8 cellular contexts compared by ENCODE assay signal in the genomic region with DNA sequence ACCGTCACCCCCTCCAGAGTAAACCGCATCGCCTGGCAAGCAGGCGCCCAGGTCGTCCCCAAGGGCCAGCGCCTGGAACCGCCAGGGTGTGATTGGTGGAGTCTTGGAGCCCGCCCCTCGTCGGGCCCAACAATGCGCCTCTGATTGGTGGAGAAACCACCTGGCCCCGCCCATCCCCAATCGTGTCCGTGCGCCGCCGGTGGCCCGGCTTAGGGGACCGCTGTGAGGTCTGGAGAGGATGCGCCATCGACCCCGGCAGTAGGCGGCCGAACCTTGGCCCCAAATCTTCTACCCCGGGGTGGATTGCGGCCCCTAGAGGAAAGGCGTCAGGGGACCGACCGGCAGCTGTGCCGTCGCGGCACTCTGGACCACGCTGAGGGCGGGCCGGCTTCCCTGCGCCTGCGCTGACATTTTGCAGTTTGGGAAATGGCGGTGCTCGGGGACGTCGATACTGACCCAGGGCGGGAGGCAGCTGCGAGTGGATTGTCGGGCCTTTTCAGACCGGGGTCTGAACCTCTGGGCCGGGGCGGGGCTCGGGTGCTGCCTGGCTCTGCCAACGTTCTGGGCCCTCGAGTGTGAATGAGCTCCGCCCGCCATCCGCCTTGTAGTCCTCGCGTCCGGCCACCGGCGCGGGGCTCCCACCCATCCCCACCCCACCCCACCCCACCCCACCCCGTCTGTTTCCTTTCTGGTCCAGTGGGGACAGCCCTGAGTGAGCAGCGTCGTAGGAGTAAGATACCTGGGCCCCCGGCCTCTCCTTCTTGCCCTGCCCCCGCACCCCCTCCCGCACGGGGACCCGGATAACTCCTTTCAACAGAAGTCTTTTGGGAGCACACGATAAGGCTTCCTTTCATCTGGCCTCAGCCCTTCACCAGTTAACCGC. TPM values are rescaled to one million over a fixed set of nuclear protein-coding genes. Genes with fewer than 3 reads are reported as not detected.
A peak's percentile ranks its signal among the peaks of the same experiment; 100 is the strongest.
DNase-seq lines count a peak whose midpoint lies in the region; ATAC-seq and TF ChIP-seq lines count a peak whose summit lies in the region.

No MANE protein-coding gene starts in this region.

- no peaks in the 10 kb centered on the region; the same call in 1 of the 2 replicates for H3K9me3 ChIP-seq in AG04450 (ENCODE audit: control insufficient read depth, insufficient read depth, low read length)

- peak overlapping the region; percentile 92 for H3K27ac Mint-ChIP-seq in activated B cell treated with CpG ODN at 0.5 μM for 24 hours

- DNase-seq in AG04450 (ENCODE audit: low read depth, low spot score) (peak; percentile 50), NCI-H2196 treated with DMSO at 0.1 percent for 48 hours (lab: John Stamatoyannopoulos, UW; ENCODE audit: unreplicated experiment) (peak; percentile 88), activated B cell treated with CpG ODN at 0.5 μM for 24 hours (peak; percentile 95), iris pigment epithelial cell (ENCODE audit: low read depth) (peak; percentile 84)
- DNase-seq in central memory CD4-positive, alpha-beta T cell = peak; percentile 88
- peak; percentile 82 to 91 (median 88) for DNase-seq in stimulated activated CD4-positive, alpha-beta T cell treated with anti-CD3 and anti-CD28 coated beads, Interleukin-12 subunit alpha, Interleukin-12 subunit beta, amount 100 ng/mL, for 48 hours (ENCODE audit: low read depth in 2 of 3, low spot score in 1 of 3)

- H3K4me3 Mint-ChIP-seq in activated B cell treated with CpG ODN at 0.5 μM for 24 hours = peak overlapping the region; percentile 91

- POLR2A ChIA-PET in AG04450 (lab: Yijun Ruan, JAX) (interaction anchor here (0.7 to 0.8 kb wide), 2 partner anchors 12 to 25 kb away, joined by 3 to 4 read pairs; no protein-coding TSS in a partner anchor), activated B cell treated with CpG ODN at 0.5 μM for 24 hours (lab: Charles Lee) (interaction anchor here (0.6 to 7.9 kb wide), 18 partner anchors 8 to 490 kb away, joined by 3 to 442 read pairs (median 6); partner anchors contain the start of genes C1orf50, CCDC30, P3H1 and SLC2A1)

- CTCF ChIA-PET in AG04450 (lab: Charles Lee) (interaction anchor here (1.2 to 15.4 kb wide), 3 partner anchors 11 to 149 kb away, joined by 4 to 709 read pairs (median 32); no protein-coding TSS in a partner anchor), activated B cell treated with CpG ODN at 0.5 μM for 24 hours (lab: Charles Lee) (interaction anchor here (1.0 to 6.6 kb wide), 10 partner anchors 11 to 147 kb away, joined by 3 to 262 read pairs (median 6); no protein-coding TSS in a partner anchor)

- peak overlapping the region; percentile 65 for H3K27ac ChIP-seq in AG04450 (ENCODE audit: low read depth, low read length)

- H3K9me3 Mint-ChIP-seq in activated B cell treated with CpG ODN at 0.5 μM for 24 hours = no peaks in the 10 kb centered on the region

- TF ChIP-seq CTCF in AG04450 (IDR thresholded peaks at IDR 0.05; ENCODE audit: low read depth, low read length) = peak; percentile 23; the same call in 1 of the 2 replicates
- TF ChIP-seq CTCF in activated B cell treated with CpG ODN at 0.5 μM for 24 hours (IDR thresholded peaks at IDR 0.05) = no peak

- intact Hi-C loops in activated B cell treated with CpG ODN at 0.5 μM for 24 hours (cut with micrococcal nuclease) = loop anchor here (1.0 to 5.0 kb wide), 8 partner anchors 8 to 298 kb away; partner anchors contain the start of genes C1orf50, ERMAP, P3H1 and SLC2A1

- peak overlapping the region; percentile 71 for H3K4me3 ChIP-seq in AG04450 (ENCODE audit: low read depth, low read length)

- H3K4me1 Mint-ChIP-seq in activated B cell treated with CpG ODN at 0.5 μM for 24 hours = peaks cover 43% of the 10 kb centered on the region

- peak; percentile 85 for ATAC-seq in GM18868 (IDR thresholded peaks at IDR 0.05; ENCODE audit: unreplicated experiment)
- peak; percentile 83 for ATAC-seq in HG03108 (IDR thresholded peaks at IDR 0.05; ENCODE audit: unreplicated experiment)
- peak; percentile 87 for ATAC-seq in activated B cell treated with CpG ODN at 0.5 μM for 24 hours (ENCODE audit: low read depth)

- H3K27me3 ChIP-seq in AG04450 (ENCODE audit: control insufficient read depth, insufficient read depth, low read length) = no peaks in the 10 kb centered on the region

- H3K36me3 Mint-ChIP-seq in activated B cell treated with CpG ODN at 0.5 μM for 24 hours (ENCODE audit: low read depth) = peaks cover 47% of the 10 kb centered on the region

- H3K27me3 Mint-ChIP-seq in activated B cell treated with CpG ODN at 0.5 μM for 24 hours = no peaks in the 10 kb centered on the region

RNA-seq across cellular contexts. Expression of gene SLC2A1, which starts 34.2 kb away (rescaled TPM):
- 114 and 140 TPM in 2 replicates for polyA plus RNA-seq in AG04450 (2011; rRNA removed)
- polyA minus RNA-seq in AG04450 (2011; rRNA and poly(A)+ RNA removed) = 125 and 154 TPM in 2 replicates
- 105 and 117 TPM in 2 replicates for total RNA-seq in activated B cell treated with CpG ODN at 0.5 μM for 24 hours

Comparison
In these comparisons a context has a peak if more than half of its experiments do, and no peak if none do; other contexts are left out.
1. Peak in every context shown above with its lines: DNase-seq, ATAC-seq, H3K4me3 ChIP-seq and H3K27ac ChIP-seq.